ENCODE assay signal across 26 cellular contexts in genomic region chr15:77727635-77728311, GRCh38.
"Had no signal": no experiment of that assay in that cellular context is flagged by ENCODE, and none has a peak within 500 bp of the region (broad histone marks: within the 10 kb centered on the region; RNA-seq: fewer than 3 reads in every experiment).

No MANE protein-coding gene starts in this region.

- ATAC-seq: esophagus mucosa; gastrocnemius medialis; left cardiac atrium; left lung; naive thymus-derived CD4-positive, alpha-beta T cell; pancreas; sciatic nerve; stimulated activated naive CD8-positive, alpha-beta T cell treated with anti-CD3 and anti-CD28 coated beads, Interleukin-15, amount 100 ng/mL, for 72 hours; upper lobe of right lung had no signal

- DNase-seq: dorsolateral prefrontal cortex; effector CD8-positive, alpha-beta T cell; endodermal cell; foreskin fibroblast; gastrocnemius medialis; head of caudate nucleus; left cardiac atrium; mammary epithelial cell; mesendoderm; midbrain; naive thymus-derived CD4-positive, alpha-beta T cell; occipital lobe; pancreas; stimulated activated CD4-positive, alpha-beta T cell treated with anti-CD3 and anti-CD28 coated beads, Interleukin-12 subunit alpha, Interleukin-12 subunit beta, amount 100 ng/mL, for 4 hours; stimulated activated CD4-positive, alpha-beta T cell treated with anti-CD3 and anti-CD28 coated beads, Interleukin-1b, Interleukin-23, amount 100 ng/mL, for 48 hours; stimulated activated CD4-positive, alpha-beta T cell treated with anti-CD3 and anti-CD28 coated beads, Interleukin-4, amount 100 ng/mL, for 1 hour; stimulated activated CD8-positive, alpha-beta memory T cell treated with anti-CD3 and anti-CD28 coated beads, Interleukin-4, amount 100 ng/mL, for 48 hours; stimulated activated naive CD4-positive, alpha-beta T cell; stimulated activated naive CD8-positive, alpha-beta T cell treated with anti-CD3 and anti-CD28 coated beads, Interleukin-15, amount 100 ng/mL, for 72 hours; transverse colon; upper lobe of right lung; uterus had no signal

- H3K4me1 Mint-ChIP-seq: endodermal cell; nephron; stimulated activated naive CD8-positive, alpha-beta T cell treated with anti-CD3 and anti-CD28 coated beads, Interleukin-15, amount 100 ng/mL, for 72 hours had no signal

- H3K27ac Mint-ChIP-seq: endodermal cell; naive thymus-derived CD4-positive, alpha-beta T cell; nephron; stimulated activated naive CD8-positive, alpha-beta T cell treated with anti-CD3 and anti-CD28 coated beads, Interleukin-15, amount 100 ng/mL, for 72 hours had no signal

- H3K36me3 Mint-ChIP-seq: naive thymus-derived CD4-positive, alpha-beta T cell had no signal

- H3K9me3 Mint-ChIP-seq: endodermal cell; naive thymus-derived CD4-positive, alpha-beta T cell; nephron; stimulated activated naive CD8-positive, alpha-beta T cell treated with anti-CD3 and anti-CD28 coated beads, Interleukin-15, amount 100 ng/mL, for 72 hours had no signal

- H3K4me3 Mint-ChIP-seq: endodermal cell; naive thymus-derived CD4-positive, alpha-beta T cell; nephron; stimulated activated naive CD8-positive, alpha-beta T cell treated with anti-CD3 and anti-CD28 coated beads, Interleukin-15, amount 100 ng/mL, for 72 hours had no signal
